ENCODE assay signal across 8 cellular contexts in genomic region chr21:41366522-41367151, GRCh38. TPM values are rescaled to one million over a fixed set of nuclear protein-coding genes. Genes with fewer than 3 reads are reported as not detected.
DNase-seq lines count a peak whose midpoint lies in the region; ATAC-seq and TF ChIP-seq lines count a peak whose summit lies in the region.

No MANE protein-coding gene starts in this region.

- DNase-seq in stimulated activated CD4-positive, alpha-beta T cell treated with anti-CD3 and anti-CD28 coated beads, Interleukin-15, amount 100 ng/mL, for 24 hours, result peak; percentile 29
- DNase-seq in stimulated activated CD4-positive, alpha-beta T cell treated with anti-CD3 and anti-CD28 coated beads, Interleukin-12 subunit alpha, Interleukin-12 subunit beta, amount 100 ng/mL, for 4 hours, result no peak
- DNase-seq in PC-9, result peak; percentile 83 to 94
- DNase-seq in fibroblast of the aortic adventitia (ENCODE audit: low read depth), result peak; percentile 21
- DNase-seq in upper lobe of right lung, result peak; percentile 77
- no peak for DNase-seq in NCI-H2081 (lab: John Stamatoyannopoulos, UW)

- H3K27me3 ChIP-seq in PC-9 (ENCODE audit: insufficient read depth, low read depth), result no peaks in the 10 kb centered on the region
- H3K27me3 ChIP-seq in upper lobe of right lung, result no peaks in the 10 kb centered on the region

- intact Hi-C loops in PC-9 (cut with micrococcal nuclease; ENCODE audit: unreplicated experiment) (loop anchor here (2.0 kb wide), 1 partner anchor 60 kb away; the partner anchor contains the start of gene MX1), upper lobe of right lung (cut with DNase I) (no loop called here)

- POLR2A ChIA-PET in PC-9 (lab: Charles Lee; ENCODE audit: unreplicated experiment), result interaction anchor here (0.6 kb wide), 1 partner anchor 18 kb away, joined by 4 read pairs; no protein-coding TSS in a partner anchor

- H4K20me1 ChIP-seq in PC-9 (ENCODE audit: insufficient read depth), result no peaks in the 10 kb centered on the region

- H3F3A ChIP-seq in PC-9 (ENCODE audit: insufficient read depth, low read depth), result peaks cover 16% of the 10 kb centered on the region; the same call in 1 of the 2 replicates

- no peaks in the 10 kb centered on the region for H3K36me3 ChIP-seq in PC-9 (ENCODE audit: low read depth)
- no peaks in the 10 kb centered on the region for H3K36me3 ChIP-seq in upper lobe of right lung

- H3K9me3 ChIP-seq in PC-9 (ENCODE audit: insufficient read depth, low read depth), result no peaks in the 10 kb centered on the region
- no peaks in the 10 kb centered on the region for H3K9me3 ChIP-seq in upper lobe of right lung

- H3K4me3 ChIP-seq in PC-9 (peak overlapping the region; percentile 31; the same call in 1 of the 2 replicates), fibroblast of the aortic adventitia (ENCODE audit: low read depth, low read length) (no peak overlapping the region), upper lobe of right lung (no peak overlapping the region)

- BruUV-seq in PC-9 (replicated peaks; lab: Mats Ljungman, UMichigan), result no TSS peak

- H3K4me2 ChIP-seq in PC-9, result peak overlapping the region; percentile 76

- no peaks in the 10 kb centered on the region for H3K79me2 ChIP-seq in PC-9 (ENCODE audit: low read depth)

- H2AFZ ChIP-seq in PC-9, result peak overlapping the region; percentile 61

- CTCF ChIA-PET in PC-9 (lab: Charles Lee), result no interaction called here

- ATAC-seq in upper lobe of right lung, result peak; percentile 68
- ATAC-seq in GM18511 (IDR thresholded peaks at IDR 0.05; ENCODE audit: unreplicated experiment), result no peak
- ATAC-seq in GM18907 (IDR thresholded peaks at IDR 0.05; ENCODE audit: unreplicated experiment), result no peak

- H3K4me1 ChIP-seq in PC-9 (replicated peaks; ENCODE audit: insufficient read depth), result peaks cover 23% of the 10 kb centered on the region
- H3K4me1 ChIP-seq in upper lobe of right lung, result peaks cover 4% of the 10 kb centered on the region

- TF ChIP-seq CTCF in PC-9 (conservative IDR thresholded peaks at IDR 0.05) (no peak), fibroblast of the aortic adventitia (IDR thresholded peaks at IDR 0.05; ENCODE audit: insufficient read depth, low read length) (no peak), upper lobe of right lung (IDR thresholded peaks at IDR 0.05) (no peak)

- H3K27ac ChIP-seq in PC-9, result peak overlapping the region; percentile 83
- no peak overlapping the region for H3K27ac ChIP-seq in upper lobe of right lung

- H3K9me2 ChIP-seq in PC-9 (ENCODE audit: insufficient read depth), result no peaks in the 10 kb centered on the region

RNA-seq across cellular contexts. Expression of gene MX2, which starts 4.8 kb away (rescaled TPM):
- total RNA-seq in PC-9 (2021) (2.5 and 3.4 TPM in 2 replicates), fibroblast of the aortic adventitia (ENCODE audit: low replicate concordance) (3.8 and 4.2 TPM in 2 replicates), upper lobe of right lung (23.0 TPM)

RNA-seq across cellular contexts. Expression of gene FAM3B, which starts 50.0 kb away (rescaled TPM):
- total RNA-seq in PC-9 (2021), result not detected in 2 replicates
- total RNA-seq in fibroblast of the aortic adventitia (ENCODE audit: low replicate concordance), result not detected in 2 replicates
- 5.2 TPM for total RNA-seq in upper lobe of right lung

RNA-seq across cellular contexts. Expression of gene MX1, which starts 59.4 kb away (rescaled TPM):
- total RNA-seq in PC-9 (2021) (6.4 and 10.7 TPM in 2 replicates), fibroblast of the aortic adventitia (ENCODE audit: low replicate concordance) (3.2 and 30.7 TPM in 2 replicates), upper lobe of right lung (142 TPM)

Comparison
In these comparisons a context has a peak if more than half of its experiments do, and no peak if none do; other contexts are left out.
1. DNase-seq: peak in stimulated activated CD4-positive, alpha-beta T cell treated with anti-CD3 and anti-CD28 coated beads, Interleukin-15, amount 100 ng/mL, for 24 hours (single experiment), PC-9 (2 of 2), fibroblast of the aortic adventitia (single experiment) and upper lobe of right lung (single experiment); none in stimulated activated CD4-positive, alpha-beta T cell treated with anti-CD3 and anti-CD28 coated beads, Interleukin-12 subunit alpha, Interleukin-12 subunit beta, amount 100 ng/mL, for 4 hours (single experiment) and NCI-H2081 (0 of 2).